1 cellular context compared by ENCODE assay signal in genomic region chr3:105401691-105402149, GRCh38.
TF ChIP-seq lines count a peak whose summit lies in the region.

No MANE protein-coding gene starts in this region.

TF ChIP-seq in A549, 52 proteins besides CTCF, POLR2A, EP300 and RAD21:
- TF ChIP-seq FOSB (CRISPR knock-in tag; IDR thresholded peaks at IDR 0.05) (0 out of 2 replicates have a peak, but pooled peaks have one; percentile 6), TFCP2L1 (CRISPR knock-in tag; IDR thresholded peaks at IDR 0.05) (no peak), GATA3 (IDR thresholded peaks at IDR 0.05; ENCODE audit: borderline replicate concordance) (peak; percentile 50; the same call in 1 of the 2 replicates), POLR2AphosphoS2 (conservative IDR thresholded peaks at IDR 0.05; ENCODE audit: low read length) (no peak), FOSL2 (IDR thresholded peaks at IDR 0.05) (no peak), FOSL2 (CRISPR knock-in tag; IDR thresholded peaks at IDR 0.05) (no peak), CEBPB (IDR thresholded peaks at IDR 0.05) (0 out of 4 replicates have a peak, but pooled peaks of 1 of the 2 experiments have one; percentile 16), RARB (CRISPR knock-in tag; IDR thresholded peaks at IDR 0.05) (peak; percentile 82)
